24 cellular contexts compared by ENCODE assay signal in the genomic region with DNA sequence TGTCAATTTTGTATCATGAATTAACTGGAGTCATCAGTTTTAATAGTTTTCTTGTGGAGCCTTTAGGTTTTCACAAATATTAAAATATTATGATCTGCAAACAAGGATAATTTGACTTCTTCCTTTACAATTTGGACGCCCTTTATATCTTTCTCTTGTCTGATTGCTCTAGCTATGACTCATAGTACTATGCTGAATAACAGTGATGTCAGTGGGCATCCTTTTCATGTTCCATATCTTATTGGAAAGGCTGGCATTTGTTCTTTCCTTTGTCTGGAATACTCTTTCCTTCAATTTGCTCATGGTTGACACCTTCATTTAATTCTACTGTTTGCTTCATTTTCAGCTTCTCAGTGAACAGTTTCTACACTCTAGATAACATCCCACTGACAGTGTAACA.
DNase-seq lines count a peak whose midpoint lies in the region; ATAC-seq, FAIRE-seq and TF ChIP-seq lines count a peak whose summit lies in the region.
"Had no signal": no experiment of that assay in that cellular context is flagged by ENCODE, and none has a peak within 500 bp of the region (broad histone marks: within the 10 kb centered on the region; RNA-seq: fewer than 3 reads in every experiment).

No MANE protein-coding gene starts in this region.

- H3K36me3 ChIP-seq in bronchial epithelial cell (ENCODE audit: control insufficient read depth, insufficient read depth, low read length): no peaks in the 10 kb centered on the region
- H3K36me3 ChIP-seq: MG63, SJCRH30 had no signal

- TF ChIP-seq CTCF in bronchial epithelial cell (IDR thresholded peaks at IDR 0.05; ENCODE audit: insufficient read depth, low read length, severe bottlenecking): no peak

- peak; percentile 35 for DNase-seq in DMS153 (lab: John Stamatoyannopoulos, UW)
- peak; percentile 7 for DNase-seq in DMS153 treated with DMSO at 0.1 percent for 48 hours (lab: John Stamatoyannopoulos, UW; ENCODE audit: unreplicated experiment)
- DNase-seq in NCI-H226: peak; percentile 61
- peak; percentile 52 for DNase-seq in bronchial epithelial cell (ENCODE audit: low read depth)
- no peak for DNase-seq in mucosa of gallbladder (ENCODE audit: low spot score)
- DNase-seq: C1 segment of cervical spinal cord; Caco-2; CD8-positive, alpha-beta T cell; GOT3; HCEC 1CT; MG63; NCI-H1105 treated with DMSO at 0.1 percent for 48 hours; NCI-H1694; NCI-H2081; NCI-H345; NCI-H510A treated with DMSO at 0.1 percent for 48 hours; NCI-H748 treated with DMSO at 0.1 percent for 48 hours; SJCRH30; T-helper 17 cell had no signal

- ATAC-seq in GM21367 (IDR thresholded peaks at IDR 0.05; ENCODE audit: unreplicated experiment) (no peak), GM21381 (IDR thresholded peaks at IDR 0.05; ENCODE audit: unreplicated experiment) (no peak)
- ATAC-seq: CD8-positive, alpha-beta T cell; K562; Right ventricle myocardium inferior; SK-N-SH treated with all-trans-retinoic acid at 6 μM for 48 hours; T-helper 17 cell had no signal

- no peaks in the 10 kb centered on the region for H3K27me3 ChIP-seq in bronchial epithelial cell (ENCODE audit: control insufficient read depth, insufficient read depth, low read length)
- H3K27me3 ChIP-seq: MG63, SJCRH30 had no signal

- H3K4me3 ChIP-seq in bronchial epithelial cell (ENCODE audit: low read depth, low read length): no peak overlapping the region
- H3K4me3 ChIP-seq: K562, MG63, SJCRH30 had no signal

- FAIRE-seq in bronchial epithelial cell (lab: Jason Lieb, UNC): no peak
- FAIRE-seq: K562 had no signal
